Comparison of ENCODE assay signal across 22 cellular contexts in genomic region chr1:45867697-45868346, GRCh38.
"Had no signal": no experiment of that assay in that cellular context is flagged by ENCODE, and none has a peak within 500 bp of the region (broad histone marks: within the 10 kb centered on the region; RNA-seq: fewer than 3 reads in every experiment).

No MANE protein-coding gene starts in this region.

- H3K36me3 ChIP-seq: spleen, thoracic aorta, upper lobe of left lung, WERI-Rb-1 had no signal

- H3K4me3 Mint-ChIP-seq: activated naive CD4-positive, alpha-beta T cell treated with anti-CD3 and anti-CD28 coated beads, Interleukin-2, amount 50 U/mL, for 24 hours; endodermal cell; mesothelial cell of epicardium; natural killer cell treated with Interleukin-12 subunit alpha and Interleukin-12 subunit beta and Interleukin-15 and Interleukin-18, amount 100 ng/mL, for 72 hours; stimulated activated memory B cell treated with anti-CD40 and anti-IgM and Interleukin-4, amounts not matched to agents 10 μg/mL and 1 μg/mL and 100 μg/mL, for 72 hours had no signal

- H3K9me3 ChIP-seq: spleen, thoracic aorta, upper lobe of left lung had no signal

- H3K4me3 ChIP-seq: dorsolateral prefrontal cortex, hepatocyte, lung, spleen, thoracic aorta, upper lobe of left lung had no signal

- H3K27me3 Mint-ChIP-seq: activated naive CD4-positive, alpha-beta T cell treated with anti-CD3 and anti-CD28 coated beads, Interleukin-2, amount 50 U/mL, for 24 hours; natural killer cell treated with Interleukin-12 subunit alpha and Interleukin-12 subunit beta and Interleukin-15 and Interleukin-18, amount 100 ng/mL, for 72 hours; stimulated activated memory B cell treated with anti-CD40 and anti-IgM and Interleukin-4, amounts not matched to agents 10 μg/mL and 1 μg/mL and 100 μg/mL, for 72 hours had no signal

- H3K27me3 ChIP-seq: dorsolateral prefrontal cortex, hepatocyte, spleen, upper lobe of left lung had no signal

- H3K4me2 ChIP-seq: hepatocyte had no signal

- DNase-seq: activated CD4-positive, alpha-beta T cell treated with anti-CD3 and anti-CD28 coated beads, Interleukin-2, amount 50 U/mL, for 48 hours; activated gamma-delta T cell; amniotic stem cell; caudate nucleus; dorsolateral prefrontal cortex; endodermal cell; foreskin fibroblast; left cardiac atrium; posterior cingulate gyrus; spleen; stimulated activated CD4-positive, alpha-beta T cell treated with anti-CD3 and anti-CD28 coated beads, Interleukin-4, amount 100 ng/mL, for 4 hours; upper lobe of left lung; WERI-Rb-1 had no signal

- ATAC-seq: left cardiac atrium; natural killer cell treated with Interleukin-12 subunit alpha and Interleukin-12 subunit beta and Interleukin-15 and Interleukin-18, amount 100 ng/mL, for 72 hours; stimulated activated memory B cell treated with anti-CD40 and anti-IgM and Interleukin-4, amounts not matched to agents 10 μg/mL and 1 μg/mL and 100 μg/mL, for 72 hours had no signal

- H3K36me3 Mint-ChIP-seq: activated naive CD4-positive, alpha-beta T cell treated with anti-CD3 and anti-CD28 coated beads, Interleukin-2, amount 50 U/mL, for 24 hours; mesothelial cell of epicardium; natural killer cell treated with Interleukin-12 subunit alpha and Interleukin-12 subunit beta and Interleukin-15 and Interleukin-18, amount 100 ng/mL, for 72 hours had no signal

- H3K9me3 Mint-ChIP-seq: activated naive CD4-positive, alpha-beta T cell treated with anti-CD3 and anti-CD28 coated beads, Interleukin-2, amount 50 U/mL, for 24 hours; mesothelial cell of epicardium; natural killer cell treated with Interleukin-12 subunit alpha and Interleukin-12 subunit beta and Interleukin-15 and Interleukin-18, amount 100 ng/mL, for 72 hours; stimulated activated memory B cell treated with anti-CD40 and anti-IgM and Interleukin-4, amounts not matched to agents 10 μg/mL and 1 μg/mL and 100 μg/mL, for 72 hours had no signal

- H3K27ac ChIP-seq: epithelial cell of prostate, hepatocyte, spleen, thoracic aorta, upper lobe of left lung, WERI-Rb-1 had no signal

- FAIRE-seq: islet of Langerhans had no signal

- H3K27ac Mint-ChIP-seq: activated naive CD4-positive, alpha-beta T cell treated with anti-CD3 and anti-CD28 coated beads, Interleukin-2, amount 50 U/mL, for 24 hours; endodermal cell; mesothelial cell of epicardium; natural killer cell treated with Interleukin-12 subunit alpha and Interleukin-12 subunit beta and Interleukin-15 and Interleukin-18, amount 100 ng/mL, for 72 hours; stimulated activated memory B cell treated with anti-CD40 and anti-IgM and Interleukin-4, amounts not matched to agents 10 μg/mL and 1 μg/mL and 100 μg/mL, for 72 hours had no signal
